In genomic region chr10:74898201-74898976, GRCh38 we compare ENCODE assay signal across 8 cellular contexts.
A peak's percentile ranks its signal among the peaks of the same experiment; 100 is the strongest.
DNase-seq lines count a peak whose midpoint lies in the region; ATAC-seq, FAIRE-seq and TF ChIP-seq lines count a peak whose summit lies in the region.

No MANE protein-coding gene starts in this region.

- no peaks in the 10 kb centered on the region for H3K9me3 Mint-ChIP-seq in CD14-positive monocyte

- H3K4me3 Mint-ChIP-seq in CD14-positive monocyte = no peak overlapping the region

- no TSS peak for BruUV-seq in K562 (replicated peaks; lab: Mats Ljungman, UMichigan)

- CTCF ChIA-PET in K562 (lab: Yijun Ruan, JAX; ENCODE audit: low intra/inter-chr PET ratio) = no interaction called here

- 59% methylated on average over 4 of the region's 4 CpGs for WGBS in K562 (ENCODE audit: insufficient coverage, low coverage, missing lambda C conversion rate)
- 70 to 83% methylated on average over 4 of the region's 4 CpGs for WGBS in sigmoid colon, 2 donors

- H3K36me3 ChIP-seq in K562 (ENCODE audit: control insufficient read depth, insufficient read depth, low read length) = no peaks in the 10 kb centered on the region
- H3K36me3 ChIP-seq in sigmoid colon = no peaks in the 10 kb centered on the region

- TF ChIP-seq EP300 in K562 (IDR thresholded peaks at IDR 0.05; ENCODE audit: low read length) = no peak
- TF ChIP-seq EP300 in sigmoid colon (IDR thresholded peaks at IDR 0.05) = no peak

- no peaks in the 10 kb centered on the region for H3K9me3 ChIP-seq in K562 (replicated peaks; ENCODE audit: control insufficient read depth, insufficient read depth, low read depth, low read length)
- no peaks in the 10 kb centered on the region for H3K9me3 ChIP-seq in sigmoid colon

- no peaks in the 10 kb centered on the region for H3K27me3 Mint-ChIP-seq in CD14-positive monocyte (ENCODE audit: low read depth in 3 of 3)

- H3K9ac ChIP-seq in K562 (ENCODE audit: insufficient read depth in 1 of 2, low read depth in 2 of 2, low read length in 2 of 2) = no peak overlapping the region

- no peak overlapping the region for H2AFZ ChIP-seq in K562 (ENCODE audit: low read depth, low read length)

- FAIRE-seq in K562 (lab: Jason Lieb, UNC) = no peak

- H3K27me3 ChIP-seq in K562 (ENCODE audit: control insufficient read depth in 2 of 2, insufficient read depth in 2 of 2, low read length in 2 of 2) (no peaks in the 10 kb centered on the region; a peak in 1 of 5 replicates), sigmoid colon (no peaks in the 10 kb centered on the region)

- H3K4me1 ChIP-seq in K562 (replicated peaks in 1 of 2; ENCODE audit: control insufficient read depth in 2 of 2, insufficient read depth in 2 of 2, low read length in 2 of 2) (no peaks in the 10 kb centered on the region), sigmoid colon (peaks cover 0 to 42% (median 22%) of the 10 kb centered on the region in 4 donors)

- H3K4me2 ChIP-seq in K562 (ENCODE audit: insufficient read depth, low read length) = no peak overlapping the region

- H4K20me1 ChIP-seq in K562 (replicated peaks; ENCODE audit: control insufficient read depth, insufficient read depth, low read length) = no peaks in the 10 kb centered on the region

- ATAC-seq in GM19372 (IDR thresholded peaks at IDR 0.05; ENCODE audit: low read depth, unreplicated experiment) (peak; percentile 53), HG03432 (IDR thresholded peaks at IDR 0.05; ENCODE audit: unreplicated experiment) (peak; percentile 74), K562 (peak; percentile 53), HG02970 (IDR thresholded peaks at IDR 0.05; ENCODE audit: low FRiP score, unreplicated experiment) (no peak)

- H3K27ac ChIP-seq in K562 (ENCODE audit: extremely low read depth, low read depth, low read length) = no peak overlapping the region
- peak overlapping the region in 1 of 4 donors; percentile 11 for H3K27ac ChIP-seq in sigmoid colon

- DNase-seq in CD14-positive monocyte (ENCODE audit: low spot score) = no peak
- no peak for DNase-seq in K562 (ENCODE audit: extremely low read depth in 1 of 4, low spot score in 3 of 4)
- no peak for DNase-seq in amniotic stem cell (lab: John Stamatoyannopoulos, UW)
- DNase-seq in middle frontal gyrus (ENCODE audit: extremely low spot score, low spot score) = no peak
- no peak for DNase-seq in sigmoid colon

- H3K36me3 Mint-ChIP-seq in CD14-positive monocyte = peaks cover 0 to 6% of the 10 kb centered on the region in 2 donors

- H3K4me3 ChIP-seq in K562 (no peak overlapping the region), sigmoid colon (no peak overlapping the region)

- H3K9me1 ChIP-seq in K562 (ENCODE audit: control insufficient read depth, insufficient read depth, low read length) = no peaks in the 10 kb centered on the region

- POLR2A ChIA-PET in K562 (lab: Yijun Ruan, JAX) = interaction anchor here (0.7 to 0.9 kb wide), 4 partner anchors 8 to 399 kb away, joined by 3 to 5 read pairs (median 3); no protein-coding TSS in a partner anchor

- no peaks in the 10 kb centered on the region for H3K79me2 ChIP-seq in K562 (ENCODE audit: control insufficient read depth, insufficient read depth, low read length)

- in situ Hi-C loops in K562 (cut with MboI) = no loop called here

- intact Hi-C loops in CD14-positive monocyte (cut with micrococcal nuclease) = loop anchor here in 1 of 2 donors (10.0 kb wide), 1 partner anchor 74 kb away; the partner anchor contains the start of gene KAT6B
- intact Hi-C loops in K562 (cut with micrococcal nuclease) = no loop called here
- intact Hi-C loops in sigmoid colon (cut with DNase I) = no loop called here

- no peak for TF ChIP-seq RAD21 in K562 (CRISPR knock-in tag; conservative IDR thresholded peaks at IDR 0.05 in 1 of 2, IDR thresholded peaks at IDR 0.05 in 1 of 2)

- TF ChIP-seq CTCF in CD14-positive monocyte (IDR thresholded peaks at IDR 0.05) (no peak), K562 (IDR thresholded peaks at IDR 0.05 in 2 of 3, conservative IDR thresholded peaks at IDR 0.05 in 1 of 3; ENCODE audit: insufficient read depth in 2 of 3, low read depth in 1 of 3, low read length in 3 of 3) (no peak), sigmoid colon (IDR thresholded peaks at IDR 0.05) (no peak)

- H3K27ac Mint-ChIP-seq in CD14-positive monocyte = peak overlapping the region in 4 of 7 donors; percentile 27 to 79 (median 48)

- no peak for TF ChIP-seq POLR2A in K562 (conservative IDR thresholded peaks at IDR 0.05)
- no peak for TF ChIP-seq POLR2A in sigmoid colon (IDR thresholded peaks at IDR 0.05)

- H3K4me1 Mint-ChIP-seq in CD14-positive monocyte = peaks cover 23% of the 10 kb centered on the region

TF ChIP-seq in K562, 482 proteins besides CTCF, POLR2A, EP300 and RAD21 (continues in another document):
- TF ChIP-seq ZNF143 (CRISPR knock-in tag; IDR thresholded peaks at IDR 0.05) (no peak), CTBP1 (IDR thresholded peaks at IDR 0.05; ENCODE audit: borderline replicate concordance) (peak; percentile 40; the same call in 1 of the 2 replicates), TSC22D4 (tag; IDR thresholded peaks at IDR 0.05) (no peak)
- TF ChIP-seq, protein P1, sequence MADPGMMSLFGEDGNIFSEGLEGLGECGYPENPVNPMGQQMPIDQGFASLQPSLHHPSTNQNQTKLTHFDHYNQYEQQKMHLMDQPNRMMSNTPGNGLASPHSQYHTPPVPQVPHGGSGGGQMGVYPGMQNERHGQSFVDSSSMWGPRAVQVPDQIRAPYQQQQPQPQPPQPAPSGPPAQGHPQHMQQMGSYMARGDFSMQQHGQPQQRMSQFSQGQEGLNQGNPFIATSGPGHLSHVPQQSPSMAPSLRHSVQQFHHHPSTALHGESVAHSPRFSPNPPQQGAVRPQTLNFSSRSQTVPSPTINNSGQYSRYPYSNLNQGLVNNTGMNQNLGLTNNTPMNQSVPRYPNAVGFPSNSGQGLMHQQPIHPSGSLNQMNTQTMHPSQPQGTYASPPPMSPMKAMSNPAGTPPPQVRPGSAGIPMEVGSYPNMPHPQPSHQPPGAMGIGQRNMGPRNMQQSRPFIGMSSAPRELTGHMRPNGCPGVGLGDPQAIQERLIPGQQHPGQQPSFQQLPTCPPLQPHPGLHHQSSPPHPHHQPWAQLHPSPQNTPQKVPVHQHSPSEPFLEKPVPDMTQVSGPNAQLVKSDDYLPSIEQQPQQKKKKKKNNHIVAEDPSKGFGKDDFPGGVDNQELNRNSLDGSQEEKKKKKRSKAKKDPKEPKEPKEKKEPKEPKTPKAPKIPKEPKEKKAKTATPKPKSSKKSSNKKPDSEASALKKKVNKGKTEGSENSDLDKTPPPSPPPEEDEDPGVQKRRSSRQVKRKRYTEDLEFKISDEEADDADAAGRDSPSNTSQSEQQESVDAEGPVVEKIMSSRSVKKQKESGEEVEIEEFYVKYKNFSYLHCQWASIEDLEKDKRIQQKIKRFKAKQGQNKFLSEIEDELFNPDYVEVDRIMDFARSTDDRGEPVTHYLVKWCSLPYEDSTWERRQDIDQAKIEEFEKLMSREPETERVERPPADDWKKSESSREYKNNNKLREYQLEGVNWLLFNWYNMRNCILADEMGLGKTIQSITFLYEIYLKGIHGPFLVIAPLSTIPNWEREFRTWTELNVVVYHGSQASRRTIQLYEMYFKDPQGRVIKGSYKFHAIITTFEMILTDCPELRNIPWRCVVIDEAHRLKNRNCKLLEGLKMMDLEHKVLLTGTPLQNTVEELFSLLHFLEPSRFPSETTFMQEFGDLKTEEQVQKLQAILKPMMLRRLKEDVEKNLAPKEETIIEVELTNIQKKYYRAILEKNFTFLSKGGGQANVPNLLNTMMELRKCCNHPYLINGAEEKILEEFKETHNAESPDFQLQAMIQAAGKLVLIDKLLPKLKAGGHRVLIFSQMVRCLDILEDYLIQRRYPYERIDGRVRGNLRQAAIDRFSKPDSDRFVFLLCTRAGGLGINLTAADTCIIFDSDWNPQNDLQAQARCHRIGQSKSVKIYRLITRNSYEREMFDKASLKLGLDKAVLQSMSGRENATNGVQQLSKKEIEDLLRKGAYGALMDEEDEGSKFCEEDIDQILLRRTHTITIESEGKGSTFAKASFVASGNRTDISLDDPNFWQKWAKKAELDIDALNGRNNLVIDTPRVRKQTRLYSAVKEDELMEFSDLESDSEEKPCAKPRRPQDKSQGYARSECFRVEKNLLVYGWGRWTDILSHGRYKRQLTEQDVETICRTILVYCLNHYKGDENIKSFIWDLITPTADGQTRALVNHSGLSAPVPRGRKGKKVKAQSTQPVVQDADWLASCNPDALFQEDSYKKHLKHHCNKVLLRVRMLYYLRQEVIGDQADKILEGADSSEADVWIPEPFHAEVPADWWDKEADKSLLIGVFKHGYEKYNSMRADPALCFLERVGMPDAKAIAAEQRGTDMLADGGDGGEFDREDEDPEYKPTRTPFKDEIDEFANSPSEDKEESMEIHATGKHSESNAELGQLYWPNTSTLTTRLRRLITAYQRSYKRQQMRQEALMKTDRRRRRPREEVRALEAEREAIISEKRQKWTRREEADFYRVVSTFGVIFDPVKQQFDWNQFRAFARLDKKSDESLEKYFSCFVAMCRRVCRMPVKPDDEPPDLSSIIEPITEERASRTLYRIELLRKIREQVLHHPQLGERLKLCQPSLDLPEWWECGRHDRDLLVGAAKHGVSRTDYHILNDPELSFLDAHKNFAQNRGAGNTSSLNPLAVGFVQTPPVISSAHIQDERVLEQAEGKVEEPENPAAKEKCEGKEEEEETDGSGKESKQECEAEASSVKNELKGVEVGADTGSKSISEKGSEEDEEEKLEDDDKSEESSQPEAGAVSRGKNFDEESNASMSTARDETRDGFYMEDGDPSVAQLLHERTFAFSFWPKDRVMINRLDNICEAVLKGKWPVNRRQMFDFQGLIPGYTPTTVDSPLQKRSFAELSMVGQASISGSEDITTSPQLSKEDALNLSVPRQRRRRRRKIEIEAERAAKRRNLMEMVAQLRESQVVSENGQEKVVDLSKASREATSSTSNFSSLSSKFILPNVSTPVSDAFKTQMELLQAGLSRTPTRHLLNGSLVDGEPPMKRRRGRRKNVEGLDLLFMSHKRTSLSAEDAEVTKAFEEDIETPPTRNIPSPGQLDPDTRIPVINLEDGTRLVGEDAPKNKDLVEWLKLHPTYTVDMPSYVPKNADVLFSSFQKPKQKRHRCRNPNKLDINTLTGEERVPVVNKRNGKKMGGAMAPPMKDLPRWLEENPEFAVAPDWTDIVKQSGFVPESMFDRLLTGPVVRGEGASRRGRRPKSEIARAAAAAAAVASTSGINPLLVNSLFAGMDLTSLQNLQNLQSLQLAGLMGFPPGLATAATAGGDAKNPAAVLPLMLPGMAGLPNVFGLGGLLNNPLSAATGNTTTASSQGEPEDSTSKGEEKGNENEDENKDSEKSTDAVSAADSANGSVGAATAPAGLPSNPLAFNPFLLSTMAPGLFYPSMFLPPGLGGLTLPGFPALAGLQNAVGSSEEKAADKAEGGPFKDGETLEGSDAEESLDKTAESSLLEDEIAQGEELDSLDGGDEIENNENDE (IDR thresholded peaks at IDR 0.05; ENCODE audit: low read depth, low read length) = no peak
